ENCODE assay signal across 18 cellular contexts in genomic region chr11:65822760-65823528, GRCh38. TPM values are rescaled to one million over a fixed set of nuclear protein-coding genes. Genes with fewer than 3 reads are reported as not detected.
"Had no signal": no experiment of that assay in that cellular context is flagged by ENCODE, and none has a peak within 500 bp of the region (broad histone marks: within the 10 kb centered on the region; RNA-seq: fewer than 3 reads in every experiment).

No MANE protein-coding gene starts in this region.

- H3K9me3 ChIP-seq: gastroesophageal sphincter, heart right ventricle, upper lobe of left lung had no signal

- H3K27me3 ChIP-seq: gastroesophageal sphincter, heart right ventricle, upper lobe of left lung had no signal

- H3K27ac ChIP-seq: gastroesophageal sphincter, heart right ventricle, upper lobe of left lung had no signal

- DNase-seq: activated CD4-positive, alpha-beta T cell treated with anti-CD3 and anti-CD28 coated beads, Interleukin-2, amount 50 U/mL, for 1 hour; activated CD4-positive, CD25-positive, alpha-beta regulatory T cell; activated naive CD4-positive, alpha-beta T cell; activated naive CD8-positive, alpha-beta T cell treated with anti-CD3 and anti-CD28 coated beads, Interleukin-2, amount 10 ng/mL, durations not matched to agents 7 days and 5 days; anterior cingulate cortex; endodermal cell; erythroblast; heart right ventricle; midbrain; natural killer cell; right cardiac atrium; SW 1271 had no signal

- ATAC-seq: gastroesophageal sphincter, heart right ventricle, natural killer cell, right cardiac atrium had no signal

- H3K36me3 ChIP-seq: gastroesophageal sphincter, heart right ventricle, upper lobe of left lung had no signal

- H3K4me3 ChIP-seq: gastroesophageal sphincter, heart right ventricle, smooth muscle cell, upper lobe of left lung had no signal

RNA-seq across cellular contexts. Expression of gene OVOL1, which starts 36.1 kb away (rescaled TPM):
- total RNA-seq: activated CD8-positive, alpha-beta memory T cell treated with anti-CD3 and anti-CD28 coated beads for 36 hours; dermis microvascular lymphatic vessel endothelial cell; heart right ventricle; lung microvascular endothelial cell; right cardiac atrium had no signal
